ENCODE assay signal across 15 cellular contexts in the genomic region with DNA sequence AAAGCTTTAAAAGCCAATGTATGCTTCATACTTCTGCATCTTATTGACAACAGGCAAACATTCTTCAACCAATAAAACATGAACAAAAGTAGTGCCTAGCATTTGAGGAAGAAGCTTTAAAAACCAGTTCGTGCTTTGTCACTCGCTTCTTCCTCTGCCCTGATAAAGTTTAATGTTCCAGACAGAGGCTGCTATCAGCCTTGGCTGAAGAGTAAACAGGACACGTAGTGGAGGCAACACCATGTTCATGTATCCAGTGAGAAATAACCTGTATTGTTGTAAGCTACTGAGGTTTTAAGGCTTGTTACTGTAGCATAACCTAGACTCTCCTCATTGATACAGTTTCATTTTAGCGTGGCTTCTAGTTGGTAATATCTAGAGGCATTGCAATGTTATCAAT.
"Had no signal": no experiment of that assay in that cellular context is flagged by ENCODE, and none has a peak within 500 bp of the region (broad histone marks: within the 10 kb centered on the region; RNA-seq: fewer than 3 reads in every experiment).

No MANE protein-coding gene starts in this region.

- H3K9me3 Mint-ChIP-seq: activated CD8-positive, alpha-beta T cell treated with anti-CD3 and anti-CD28 coated beads for 36 hours; activated naive CD4-positive, alpha-beta T cell treated with anti-CD3 and anti-CD28 coated beads for 36 hours; naive thymus-derived CD8-positive, alpha-beta T cell; T-helper 2 cell treated with Interferon-gamma antibody and Interleukin-4, amounts not matched to agents 5 μg/mL and 100 μg/mL, for 36 hours had no signal

- H3K4me3 ChIP-seq: cardiac muscle cell, colonic mucosa, smooth muscle cell, tibial artery, uterus had no signal

- H3K4me3 Mint-ChIP-seq: activated CD8-positive, alpha-beta T cell treated with anti-CD3 and anti-CD28 coated beads for 36 hours; activated naive CD4-positive, alpha-beta T cell treated with anti-CD3 and anti-CD28 coated beads for 36 hours; T-helper 2 cell treated with Interferon-gamma antibody and Interleukin-4, amounts not matched to agents 5 μg/mL and 100 μg/mL, for 36 hours had no signal

- H3K27me3 ChIP-seq: cardiac muscle cell, colonic mucosa, tibial artery, uterus had no signal

- H3K27me3 Mint-ChIP-seq: activated CD8-positive, alpha-beta T cell treated with anti-CD3 and anti-CD28 coated beads for 36 hours; naive thymus-derived CD8-positive, alpha-beta T cell had no signal

- H3K36me3 ChIP-seq: cardiac muscle cell, colonic mucosa, neutrophil, tibial artery, uterus had no signal

- DNase-seq: activated CD4-positive, alpha-beta T cell treated with anti-CD3 and anti-CD28 coated beads for 4 hours; activated CD8-positive, alpha-beta memory T cell treated with anti-CD3 and anti-CD28 coated beads, Interleukin-2, amount 50 U/mL, for 4 hours; activated CD8-positive, alpha-beta T cell treated with anti-CD3 and anti-CD28 coated beads for 36 hours; activated naive CD4-positive, alpha-beta T cell treated with anti-CD3 and anti-CD28 coated beads for 36 hours; colonic mucosa; effector CD4-positive, alpha-beta T cell; kidney glomerular epithelial cell; naive thymus-derived CD8-positive, alpha-beta T cell; retina; tibial artery; uterus had no signal

- H3K27ac ChIP-seq: cardiac muscle cell, colonic mucosa, neutrophil, tibial artery, uterus had no signal

- H3K27ac Mint-ChIP-seq: activated CD8-positive, alpha-beta T cell treated with anti-CD3 and anti-CD28 coated beads for 36 hours; activated naive CD4-positive, alpha-beta T cell treated with anti-CD3 and anti-CD28 coated beads for 36 hours; naive thymus-derived CD8-positive, alpha-beta T cell; T-helper 2 cell treated with Interferon-gamma antibody and Interleukin-4, amounts not matched to agents 5 μg/mL and 100 μg/mL, for 36 hours had no signal

- ATAC-seq: activated CD8-positive, alpha-beta T cell treated with anti-CD3 and anti-CD28 coated beads for 36 hours; naive thymus-derived CD8-positive, alpha-beta T cell had no signal

- H3K9me3 ChIP-seq: colonic mucosa, neutrophil, tibial artery, uterus had no signal

- H3K4me1 ChIP-seq: uterus had no signal
